Comparison of ENCODE assay signal across 9 cellular contexts in genomic region chr1:24384251-24385090, GRCh38. TPM values are rescaled to one million over a fixed set of nuclear protein-coding genes. Genes with fewer than 3 reads are reported as not detected.
A peak's percentile ranks its signal among the peaks of the same experiment; 100 is the strongest.
DNase-seq lines count a peak whose midpoint lies in the region; ATAC-seq, FAIRE-seq and TF ChIP-seq lines count a peak whose summit lies in the region.
"Had no signal": no experiment of that assay in that cellular context is flagged by ENCODE, and none has a peak within 500 bp of the region (broad histone marks: within the 10 kb centered on the region; RNA-seq: fewer than 3 reads in every experiment).

No MANE protein-coding gene starts in this region.

- POLR2A ChIA-PET in OCI-LY7 (lab: Charles Lee) = no interaction called here

- H3K9me3 ChIP-seq in OCI-LY7 (ENCODE audit: low read length) = no peaks in the 10 kb centered on the region

- no TSS peak for BruUV-seq in OCI-LY7 (replicated peaks; lab: Mats Ljungman, UMichigan)

- no peak overlapping the region for H2AFZ ChIP-seq in OCI-LY7 (ENCODE audit: low read length)

- H3K36me3 ChIP-seq in OCI-LY7 (ENCODE audit: insufficient read depth, low read length) = no peaks in the 10 kb centered on the region

- H3K4me3 Mint-ChIP-seq in memory B cell = peak overlapping the region; percentile 59

- no peaks in the 10 kb centered on the region for H3K9me3 Mint-ChIP-seq in memory B cell

- TF ChIP-seq CTCF in OCI-LY7 (conservative IDR thresholded peaks at IDR 0.05; ENCODE audit: low read length) = no peak

- no peak overlapping the region for H3K4me2 ChIP-seq in OCI-LY7 (ENCODE audit: low read length)

- H4K20me1 ChIP-seq in OCI-LY7 (ENCODE audit: insufficient read depth, low read length) = no peaks in the 10 kb centered on the region

- no peaks in the 10 kb centered on the region for H3K9me2 ChIP-seq in OCI-LY7 (ENCODE audit: insufficient read depth, low read length)

- no peaks in the 10 kb centered on the region for H3K27me3 Mint-ChIP-seq in memory B cell

- no peaks in the 10 kb centered on the region for H3K79me2 ChIP-seq in OCI-LY7 (ENCODE audit: insufficient read depth, low read depth, low read length)

- intact Hi-C loops in OCI-LY7 (cut with micrococcal nuclease; ENCODE audit: unreplicated experiment) = no loop called here

- peaks cover 9% of the 10 kb centered on the region for H3K36me3 Mint-ChIP-seq in memory B cell

- H3K27ac ChIP-seq in OCI-LY7 (ENCODE audit: low read depth, low read length, poor library complexity, severe bottlenecking) = no peak overlapping the region

- H3K4me3 ChIP-seq in OCI-LY7 (ENCODE audit: low read depth, low read length, poor library complexity, severe bottlenecking) = no peak overlapping the region

- H3K4me1 Mint-ChIP-seq in memory B cell = peaks cover 12% of the 10 kb centered on the region

- H3K27ac Mint-ChIP-seq in memory B cell = peak overlapping the region; percentile 81

- CTCF ChIA-PET in OCI-LY7 (lab: Charles Lee; ENCODE audit: unreplicated experiment) = interaction anchor here (1.0 to 1.3 kb wide), 2 partner anchors 185 to 187 kb away, joined by 3 to 5 read pairs; no protein-coding TSS in a partner anchor

- FAIRE-seq in GM18507 (lab: Jason Lieb, UNC) = peak; percentile 84
- FAIRE-seq: islet of Langerhans had no signal

- DNase-seq in GM18507 (ENCODE audit: extremely low spot score, insufficient read length, low read depth) (peak; percentile 30), memory B cell (ENCODE audit: low spot score in 2 of 2) (no peak), SHP77 treated with DMSO at 0.1 percent for 48 hours (lab: John Stamatoyannopoulos, UW) (no peak), HUDEP-2 (lab: John Stamatoyannopoulos, UW; ENCODE audit: unreplicated experiment in 76 of 76) (no peak), OCI-LY7 (ENCODE audit: low spot score) (no peak), NCI-H446 treated with DMSO at 0.1 percent for 48 hours (lab: John Stamatoyannopoulos, UW) (no peak)
- DNase-seq in activated naive CD4-positive, alpha-beta T cell treated with anti-CD3 and anti-CD28 coated beads, Interleukin-2, amount 50 U/mL, for 16 hours = peak; percentile 36

- peaks cover 18% of the 10 kb centered on the region for H3K4me1 ChIP-seq in OCI-LY7 (ENCODE audit: insufficient read depth, low read length, poor library complexity, severe bottlenecking)

- peak; percentile 49 for ATAC-seq in HG03196 (IDR thresholded peaks at IDR 0.05; ENCODE audit: unreplicated experiment)
- peak; percentile 94 for ATAC-seq in memory B cell (ENCODE audit: low read depth)

RNA-seq across cellular contexts. Expression of gene STPG1, which starts 29.1 kb away (rescaled TPM):
- 5.1 and 5.3 TPM in 2 replicates for total RNA-seq in OCI-LY7 (2014; rRNA removed; shearing (Covaris generic))
- total RNA-seq in OCI-LY7 (2022) = 9.6 and 10.1 TPM in 2 replicates

RNA-seq across cellular contexts. Expression of gene NIPAL3, which starts 31.1 kb away (rescaled TPM):
- total RNA-seq in OCI-LY7 (2014; rRNA removed; shearing (Covaris generic)) = 6.7 and 11.7 TPM in 2 replicates
- 25.3 and 26.8 TPM in 2 replicates for total RNA-seq in OCI-LY7 (2022)

Comparison
In these comparisons a context has a peak if more than half of its experiments do, and no peak if none do; other contexts are left out.
1. DNase-seq: peak in GM18507 (single experiment) and activated naive CD4-positive, alpha-beta T cell treated with anti-CD3 and anti-CD28 coated beads, Interleukin-2, amount 50 U/mL, for 16 hours (single experiment); none in memory B cell (0 of 2), SHP77 treated with DMSO at 0.1 percent for 48 hours (single experiment), HUDEP-2 (0 of 76), OCI-LY7 (single experiment) and NCI-H446 treated with DMSO at 0.1 percent for 48 hours (single experiment).